In the genomic region with DNA sequence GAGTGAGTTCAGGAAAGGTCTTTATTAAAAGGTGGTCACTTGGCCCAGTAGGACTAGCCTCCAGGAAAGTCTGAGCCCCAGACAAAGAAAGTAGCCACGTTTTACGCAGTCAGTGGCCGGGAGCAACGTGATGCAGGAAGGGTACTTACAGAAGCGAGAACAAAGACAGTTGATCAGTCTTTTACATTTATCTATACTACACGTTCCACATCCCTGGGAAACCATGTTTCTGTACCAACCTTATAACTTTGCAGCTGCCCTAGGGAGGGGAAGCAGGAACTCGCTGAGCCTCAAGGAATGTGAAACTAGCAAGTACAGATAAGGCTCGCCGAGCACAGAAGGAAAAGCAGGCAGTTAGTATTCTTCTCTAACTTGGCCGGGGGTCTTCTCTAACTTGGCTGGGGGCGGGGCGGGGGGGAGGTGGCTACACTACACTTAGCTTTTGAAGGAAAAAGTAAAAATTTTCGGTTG, we compare ENCODE assay signal across 9 cellular contexts. TPM values are rescaled to one million over a fixed set of nuclear protein-coding genes. Genes with fewer than 3 reads are reported as not detected.
A peak's percentile ranks its signal among the peaks of the same experiment; 100 is the strongest.
DNase-seq lines count a peak whose midpoint lies in the region; ATAC-seq and TF ChIP-seq lines count a peak whose summit lies in the region.
"Had no signal": no experiment of that assay in that cellular context is flagged by ENCODE, and none has a peak within 500 bp of the region (broad histone marks: within the 10 kb centered on the region; RNA-seq: fewer than 3 reads in every experiment).

No MANE protein-coding gene starts in this region.

- no peak for DNase-seq in activated CD4-positive, alpha-beta T cell treated with anti-CD3 and anti-CD28 coated beads, Interleukin-2, amount 10 ng/mL, durations not matched to agents 24 days and 14 days
- no peak for DNase-seq in activated CD4-positive, alpha-beta T cell treated with anti-CD3 and anti-CD28 coated beads, Interleukin-2, amount 50 U/mL, for 1 hour
- no peak for DNase-seq in Panc1 (ENCODE audit: low read depth, low spot score)
- DNase-seq in effector memory CD4-positive, alpha-beta T cell, result no peak
- DNase-seq in progenitor cell of endocrine pancreas (ENCODE audit: low spot score, unreplicated experiment), result no peak
- no peak for DNase-seq in BE2C
- no peak for DNase-seq in hypothalamus (lab: John Stamatoyannopoulos, UW)
- DNase-seq in breast epithelium (ENCODE audit: low spot score in 2 of 2), result no peak
- DNase-seq: sigmoid colon had no signal

- peak overlapping the region; percentile 79 for H3K4me3 Mint-ChIP-seq in activated CD4-positive, alpha-beta T cell treated with anti-CD3 and anti-CD28 coated beads, Interleukin-2, amount 10 ng/mL, durations not matched to agents 24 days and 14 days
- peak overlapping the region; percentile 50 for H3K4me3 Mint-ChIP-seq in progenitor cell of endocrine pancreas (ENCODE audit: low read depth)

- peaks cover 3% of the 10 kb centered on the region; the same call in 1 of the 2 replicates for H3K36me3 ChIP-seq in Panc1 (ENCODE audit: control insufficient read depth, insufficient read depth, low read length)
- no peaks in the 10 kb centered on the region for H3K36me3 ChIP-seq in effector memory CD4-positive, alpha-beta T cell (ENCODE audit: control insufficient read depth, insufficient read depth, low read length)
- H3K36me3 ChIP-seq in BE2C, result no peaks in the 10 kb centered on the region
- no peaks in the 10 kb centered on the region for H3K36me3 ChIP-seq in breast epithelium
- H3K36me3 ChIP-seq: sigmoid colon had no signal

- TF ChIP-seq CTCF in Panc1 (IDR thresholded peaks at IDR 0.05) (no peak), progenitor cell of endocrine pancreas (IDR thresholded peaks at IDR 0.05; ENCODE audit: unreplicated experiment) (no peak), BE2C (IDR thresholded peaks at IDR 0.05; ENCODE audit: low read depth, low read length) (no peak), breast epithelium (IDR thresholded peaks at IDR 0.05) (no peak)

- TF ChIP-seq POLR2A in breast epithelium (IDR thresholded peaks at IDR 0.05), result no peak

- H3K9me3 Mint-ChIP-seq in activated CD4-positive, alpha-beta T cell treated with anti-CD3 and anti-CD28 coated beads, Interleukin-2, amount 10 ng/mL, durations not matched to agents 24 days and 14 days, result no peaks in the 10 kb centered on the region
- H3K9me3 Mint-ChIP-seq in progenitor cell of endocrine pancreas (ENCODE audit: low read depth), result no peaks in the 10 kb centered on the region

- H3K9me3 ChIP-seq in Panc1 (ENCODE audit: control insufficient read depth, insufficient read depth, low read depth, low read length) (no peaks in the 10 kb centered on the region), BE2C (no peaks in the 10 kb centered on the region), breast epithelium (no peaks in the 10 kb centered on the region)
- no peaks in the 10 kb centered on the region for H3K9me3 ChIP-seq in effector memory CD4-positive, alpha-beta T cell (ENCODE audit: control insufficient read depth, low read length)
- H3K9me3 ChIP-seq: sigmoid colon had no signal

- peaks cover 2% of the 10 kb centered on the region for H3K36me3 Mint-ChIP-seq in activated CD4-positive, alpha-beta T cell treated with anti-CD3 and anti-CD28 coated beads, Interleukin-2, amount 10 ng/mL, durations not matched to agents 24 days and 14 days (ENCODE audit: low read depth)
- peaks cover 4% of the 10 kb centered on the region for H3K36me3 Mint-ChIP-seq in progenitor cell of endocrine pancreas (ENCODE audit: insufficient read depth)

- peaks cover 19% of the 10 kb centered on the region for H3K4me1 ChIP-seq in Panc1 (ENCODE audit: control insufficient read depth, insufficient read depth, low read length)
- H3K4me1 ChIP-seq in effector memory CD4-positive, alpha-beta T cell (ENCODE audit: control insufficient read depth, insufficient read depth, low read length, poor library complexity, severe bottlenecking), result no peaks in the 10 kb centered on the region
- peaks cover 3% of the 10 kb centered on the region; the same call in 1 of the 2 replicates for H3K4me1 ChIP-seq in BE2C
- H3K4me1 ChIP-seq in breast epithelium, result peaks cover 0 to 6% of the 10 kb centered on the region in 2 donors

- peaks cover 6% of the 10 kb centered on the region for H3K27me3 Mint-ChIP-seq in activated CD4-positive, alpha-beta T cell treated with anti-CD3 and anti-CD28 coated beads, Interleukin-2, amount 10 ng/mL, durations not matched to agents 24 days and 14 days
- H3K27me3 Mint-ChIP-seq in progenitor cell of endocrine pancreas, result no peaks in the 10 kb centered on the region

- in situ Hi-C loops in Panc1 (cut with HindIII; ENCODE audit: low pct_unique_long_range_greater_than_20kb, low sequenced_read_pairs), result no loop called here

- intact Hi-C loops in activated CD4-positive, alpha-beta T cell treated with anti-CD3 and anti-CD28 coated beads, Interleukin-2, amount 10 ng/mL, durations not matched to agents 24 days and 14 days (cut with micrococcal nuclease), result loop anchor here (10.0 kb wide), 1 partner anchor 174 kb away; the partner anchor contains the start of genes C15orf62 and GCHFR
- intact Hi-C loops in Panc1 (cut with micrococcal nuclease; ENCODE audit: unreplicated experiment), result no loop called here
- intact Hi-C loops in breast epithelium (cut with DNase I; ENCODE audit: low total_unique reads), result no loop called here

- POLR2A ChIA-PET in Panc1 (lab: Charles Lee), result no interaction called here

- H3K27ac ChIP-seq in Panc1 (ENCODE audit: low read length) (peak overlapping the region; percentile 56), breast epithelium (no peak overlapping the region)
- no peak overlapping the region for H3K27ac ChIP-seq in effector memory CD4-positive, alpha-beta T cell (ENCODE audit: insufficient read depth, low read length, poor library complexity, severe bottlenecking)
- H3K27ac ChIP-seq: sigmoid colon had no signal

- H3K4me3 ChIP-seq in Panc1 (ENCODE audit: low read depth in 2 of 2, low read length in 2 of 2) (peak overlapping the region; percentile 61 to 80), BE2C (ENCODE audit: low read depth, low read length) (no peak overlapping the region), breast epithelium (peak overlapping the region in 1 of 3 donors; percentile 36)
- peak overlapping the region; percentile 67 for H3K4me3 ChIP-seq in effector memory CD4-positive, alpha-beta T cell (ENCODE audit: insufficient read depth, low read depth, low read length, poor library complexity, severe bottlenecking)

- H3K4me1 Mint-ChIP-seq in activated CD4-positive, alpha-beta T cell treated with anti-CD3 and anti-CD28 coated beads, Interleukin-2, amount 10 ng/mL, durations not matched to agents 24 days and 14 days, result peaks cover 29% of the 10 kb centered on the region
- peaks cover 17% of the 10 kb centered on the region for H3K4me1 Mint-ChIP-seq in progenitor cell of endocrine pancreas (ENCODE audit: low read depth)

- BruUV-seq in Panc1 (replicated peaks; lab: Mats Ljungman, UMichigan), result no TSS peak

- CTCF ChIA-PET in Panc1 (lab: Charles Lee), result interaction anchor here (0.6 to 0.9 kb wide), 2 partner anchors 10 to 211 kb away, joined by 5 to 9 read pairs; no protein-coding TSS in a partner anchor

- no peak overlapping the region for H3K27ac Mint-ChIP-seq in activated CD4-positive, alpha-beta T cell treated with anti-CD3 and anti-CD28 coated beads, Interleukin-2, amount 10 ng/mL, durations not matched to agents 24 days and 14 days
- H3K27ac Mint-ChIP-seq in progenitor cell of endocrine pancreas, result peak overlapping the region; percentile 83

- H3K27me3 ChIP-seq in Panc1 (ENCODE audit: control insufficient read depth, insufficient read depth, low read length) (no peaks in the 10 kb centered on the region), BE2C (no peaks in the 10 kb centered on the region), breast epithelium (no peaks in the 10 kb centered on the region)
- no peaks in the 10 kb centered on the region for H3K27me3 ChIP-seq in effector memory CD4-positive, alpha-beta T cell (replicated peaks; ENCODE audit: control insufficient read depth, insufficient read depth, low read length, poor library complexity, severe bottlenecking)

- ATAC-seq in Panc1, result no peak

RNA-seq across cellular contexts. Expression of gene KNL1, which starts 3.4 kb away (rescaled TPM):
- 25.3 and 25.6 TPM in 2 replicates for total RNA-seq in activated CD4-positive, alpha-beta T cell treated with anti-CD3 and anti-CD28 coated beads, Interleukin-2, amount 10 ng/mL, durations not matched to agents 24 days and 14 days
- total RNA-seq in Panc1 (2021; ENCODE audit: unreplicated experiment), result 28.9 TPM
- 7.2 TPM for polyA plus RNA-seq in Panc1 (2012; ENCODE audit: insufficient read length)
- 11.7 and 12.1 TPM in 2 replicates for total RNA-seq in progenitor cell of endocrine pancreas
- 3.6 TPM for polyA plus RNA-seq in BE2C (2012; ENCODE audit: insufficient read depth, insufficient read length, low read depth)
- total RNA-seq in breast epithelium, result 1 to 10 TPM in 2 of 3 donors, under 1 TPM in 1; 0.66 to 1.8 (median 1.3) TPM

RNA-seq across cellular contexts. Expression of gene RPUSD2, which starts 21.6 kb away (rescaled TPM):
- total RNA-seq in activated CD4-positive, alpha-beta T cell treated with anti-CD3 and anti-CD28 coated beads, Interleukin-2, amount 10 ng/mL, durations not matched to agents 24 days and 14 days, result 19.3 and 20.5 TPM in 2 replicates
- 17.5 TPM for total RNA-seq in Panc1 (2021; ENCODE audit: unreplicated experiment)
- polyA plus RNA-seq in Panc1 (2012; ENCODE audit: insufficient read length), result 15.3 TPM
- total RNA-seq in progenitor cell of endocrine pancreas, result 11.5 and 13.2 TPM in 2 replicates
- polyA plus RNA-seq in BE2C (2012; ENCODE audit: insufficient read depth, insufficient read length, low read depth), result 49.5 TPM
- 10 to 100 TPM in 1 of 3 donors, 1 to 10 TPM in 2; 5.8 to 12.5 (median 7.2) TPM for total RNA-seq in breast epithelium

RNA-seq across cellular contexts. Expression of gene CCDC32, which starts 25.8 kb away (rescaled TPM):
- total RNA-seq in activated CD4-positive, alpha-beta T cell treated with anti-CD3 and anti-CD28 coated beads, Interleukin-2, amount 10 ng/mL, durations not matched to agents 24 days and 14 days, result 29.9 and 33.5 TPM in 2 replicates
- total RNA-seq in Panc1 (2021; ENCODE audit: unreplicated experiment) (29.8 TPM), progenitor cell of endocrine pancreas (21.7 and 22.2 TPM in 2 replicates), breast epithelium (10 to 100 TPM; 35.0 to 42.3 (median 36.4) TPM)
- 17.5 TPM for polyA plus RNA-seq in Panc1 (2012; ENCODE audit: insufficient read length)
- 20.3 TPM for polyA plus RNA-seq in BE2C (2012; ENCODE audit: insufficient read depth, insufficient read length, low read depth)
